ENCODE assay signal across 30 cellular contexts in genomic region chr9:134141906-134142305, GRCh38. TPM values are rescaled to one million over a fixed set of nuclear protein-coding genes. Genes with fewer than 3 reads are reported as not detected.
"Had no signal": no experiment of that assay in that cellular context is flagged by ENCODE, and none has a peak within 500 bp of the region (broad histone marks: within the 10 kb centered on the region; RNA-seq: fewer than 3 reads in every experiment).

No MANE protein-coding gene starts in this region.

- ATAC-seq: esophagus mucosa, gastrocnemius medialis, heart right ventricle, left cardiac atrium, left lung, left ventricle myocardium superior, lower lobe of right lung had no signal

- H3K27ac Mint-ChIP-seq: mesothelial cell of epicardium had no signal

- H3K27ac ChIP-seq: colonic mucosa, dorsolateral prefrontal cortex, epithelial cell of prostate, esophagus squamous epithelium, gastrocnemius medialis, heart right ventricle, left lung, lower lobe of right lung had no signal

- H3K4me3 ChIP-seq: colonic mucosa, dorsolateral prefrontal cortex, esophagus squamous epithelium, gastrocnemius medialis, heart right ventricle, left lung, lower lobe of right lung had no signal

- FAIRE-seq: islet of Langerhans, keratinocyte had no signal

- H3K9me3 ChIP-seq: colonic mucosa, esophagus squamous epithelium, gastrocnemius medialis, heart right ventricle, left lung, lower lobe of right lung had no signal

- H3K27me3 ChIP-seq: colonic mucosa, dorsolateral prefrontal cortex, esophagus squamous epithelium, gastrocnemius medialis, heart right ventricle, left lung had no signal

- H3K9me3 Mint-ChIP-seq: mesothelial cell of epicardium had no signal

- DNase-seq: colonic mucosa; cortex of kidney; dermis blood vessel endothelial cell; dorsolateral prefrontal cortex; effector CD4-positive, alpha-beta T cell; effector memory CD4-positive, alpha-beta T cell; erythroblast; esophagus squamous epithelium; foreskin fibroblast; foreskin melanocyte; gastrocnemius medialis; glutamatergic neuron; head of caudate nucleus; heart right ventricle; hippocampal formation; left cardiac atrium; left lung; left ventricle myocardium superior; lower lobe of right lung; mesenchymal stem cell had no signal

- H3K4me3 Mint-ChIP-seq: mesothelial cell of epicardium had no signal

RNA-seq across cellular contexts. Expression of gene RNU6ATAC, which starts 22.5 kb away (rescaled TPM):
- total RNA-seq: dermis blood vessel endothelial cell, esophagus squamous epithelium, gastrocnemius medialis, glomerular endothelial cell, kidney epithelial cell, lower leg skin, lung microvascular endothelial cell, mononuclear cell had no signal
- polyA plus RNA-seq: heart right ventricle, keratinocyte had no signal
